In genomic region chr9:105158020-105158419, GRCh38 we compare ENCODE assay signal across 15 cellular contexts.
"Had no signal": no experiment of that assay in that cellular context is flagged by ENCODE, and none has a peak within 500 bp of the region (broad histone marks: within the 10 kb centered on the region; RNA-seq: fewer than 3 reads in every experiment).

No MANE protein-coding gene starts in this region.

- H3K9me3 ChIP-seq: heart left ventricle, psoas muscle, stomach, upper lobe of left lung had no signal

- H3K27me3 ChIP-seq: heart left ventricle, stomach, upper lobe of left lung had no signal

- H3K79me2 ChIP-seq: parathyroid adenoma had no signal

- H3K36me3 ChIP-seq: heart left ventricle, stomach, upper lobe of left lung had no signal

- H3K4me3 ChIP-seq: coronary artery, heart left ventricle, psoas muscle, stomach, upper lobe of left lung had no signal

- H2AFZ ChIP-seq: parathyroid adenoma had no signal

- H3K9ac ChIP-seq: parathyroid adenoma had no signal

- DNase-seq: effector CD4-positive, alpha-beta T cell; endodermal cell; erythroblast; foreskin melanocyte; heart left ventricle; hippocampal formation; left colon; mesendoderm; naive B cell; psoas muscle; stimulated activated CD4-positive, alpha-beta T cell treated with anti-CD3 and anti-CD28 coated beads, Interleukin-12 subunit alpha, Interleukin-12 subunit beta, amount 100 ng/mL, for 4 hours; stomach had no signal

- H3K27ac ChIP-seq: parathyroid adenoma, psoas muscle had no signal
